ENCODE assay signal across 10 cellular contexts in genomic region chr1:32886012-32886827, GRCh38. TPM values are rescaled to one million over a fixed set of nuclear protein-coding genes. Genes with fewer than 3 reads are reported as not detected.
A peak's percentile ranks its signal among the peaks of the same experiment; 100 is the strongest.
DNase-seq lines count a peak whose midpoint lies in the region; ATAC-seq and TF ChIP-seq lines count a peak whose summit lies in the region.
"Had no signal": no experiment of that assay in that cellular context is flagged by ENCODE, and none has a peak within 500 bp of the region (broad histone marks: within the 10 kb centered on the region; RNA-seq: fewer than 3 reads in every experiment).

Gene HPCA, plus strand, starts transcription at chr1:32886491. Its CDS starts 2,408 bp downstream, at chr1:32888899.

- peak; percentile 85 for ATAC-seq in activated naive CD8-positive, alpha-beta T cell treated with anti-CD3 and anti-CD28 coated beads, Interleukin-2, amount 10 ng/mL, durations not matched to agents 7 days and 5 days (ENCODE audit: low read depth)
- ATAC-seq in GM18502 (IDR thresholded peaks at IDR 0.05; ENCODE audit: poor library complexity, unreplicated experiment), result no peak

- POLR2A ChIA-PET in activated naive CD8-positive, alpha-beta T cell treated with anti-CD3 and anti-CD28 coated beads, Interleukin-2, amount 10 ng/mL, durations not matched to agents 7 days and 5 days (lab: Charles Lee), result interaction anchor here (0.6 kb wide), 1 partner anchor 243 kb away, joined by 3 read pairs; no protein-coding TSS in a partner anchor

- DNase-seq in NCI-H146 (lab: John Stamatoyannopoulos, UW), result peak; percentile 19
- DNase-seq in NCI-H146 treated with DMSO at 0.1 percent for 48 hours (lab: John Stamatoyannopoulos, UW; ENCODE audit: unreplicated experiment), result no peak
- peak; percentile 29 for DNase-seq in NCI-H1694 treated with DMSO at 0.1 percent for 48 hours (lab: John Stamatoyannopoulos, UW)
- peak; percentile 82 for DNase-seq in activated naive CD8-positive, alpha-beta T cell treated with anti-CD3 and anti-CD28 coated beads, Interleukin-2, amount 10 ng/mL, durations not matched to agents 7 days and 5 days
- peak; percentile 83 for DNase-seq in hepatic stellate cell (ENCODE audit: low spot score)
- peak; percentile 31 to 58 for DNase-seq in stimulated activated CD4-positive, alpha-beta T cell treated with anti-CD3 and anti-CD28 coated beads, Interleukin-2, amount 100 ng/mL, for 24 hours
- no peak for DNase-seq in lower leg skin (ENCODE audit: low spot score in 2 of 2)

- H3K9me3 Mint-ChIP-seq in activated naive CD8-positive, alpha-beta T cell treated with anti-CD3 and anti-CD28 coated beads, Interleukin-2, amount 10 ng/mL, durations not matched to agents 7 days and 5 days, result no peaks in the 10 kb centered on the region

- intact Hi-C loops in lower leg skin (cut with DNase I; ENCODE audit: low total_unique reads), result no loop called here

- H3K4me3 ChIP-seq in lower leg skin (ENCODE audit: low read depth, poor library complexity, severe bottlenecking), result no peak within 1 kb of the TSS
- H3K4me3 ChIP-seq: BLaER1 treated with 17β-estradiol and CSF1 and Interleukin-3, amounts not matched to agents 10 nM and 100 nM had no signal

- no peaks in the 10 kb centered on the region for H3K36me3 Mint-ChIP-seq in activated naive CD8-positive, alpha-beta T cell treated with anti-CD3 and anti-CD28 coated beads, Interleukin-2, amount 10 ng/mL, durations not matched to agents 7 days and 5 days

- no peak within 1 kb of the TSS for H3K27ac Mint-ChIP-seq in activated naive CD8-positive, alpha-beta T cell treated with anti-CD3 and anti-CD28 coated beads, Interleukin-2, amount 10 ng/mL, durations not matched to agents 7 days and 5 days

- TF ChIP-seq CTCF in lower leg skin (IDR thresholded peaks at IDR 0.05), result no peak

- no peak for TF ChIP-seq POLR2A in lower leg skin (IDR thresholded peaks at IDR 0.05)

- no peaks in the 10 kb centered on the region for H3K4me1 Mint-ChIP-seq in activated naive CD8-positive, alpha-beta T cell treated with anti-CD3 and anti-CD28 coated beads, Interleukin-2, amount 10 ng/mL, durations not matched to agents 7 days and 5 days

- WGBS in lower leg skin, 2 donors, result 1 to 4% methylated on average over 23 to 28 of the region's 79 CpGs

- H3K4me3 Mint-ChIP-seq in activated naive CD8-positive, alpha-beta T cell treated with anti-CD3 and anti-CD28 coated beads, Interleukin-2, amount 10 ng/mL, durations not matched to agents 7 days and 5 days, result no peak within 1 kb of the TSS

- peaks cover 68% of the 10 kb centered on the region for H3K27me3 Mint-ChIP-seq in activated naive CD8-positive, alpha-beta T cell treated with anti-CD3 and anti-CD28 coated beads, Interleukin-2, amount 10 ng/mL, durations not matched to agents 7 days and 5 days

RNA-seq across cellular contexts. Expression of gene HPCA, which starts in this region (rescaled TPM):
- total RNA-seq in activated naive CD8-positive, alpha-beta T cell treated with anti-CD3 and anti-CD28 coated beads, Interleukin-2, amount 10 ng/mL, durations not matched to agents 7 days and 5 days, result under 1 TPM in 1 of 2 experiments, not detected in 1; 0.40 TPM
- under 1 TPM in 1 of 4 donors, not detected in 3; 0.19 TPM for total RNA-seq in lower leg skin
- total RNA-seq: urinary bladder had no signal

Comparison
In these comparisons a context has a peak if more than half of its experiments do, and no peak if none do; other contexts are left out.
1. DNase-seq: peak in NCI-H146 (single experiment), NCI-H1694 treated with DMSO at 0.1 percent for 48 hours (single experiment), hepatic stellate cell (single experiment) and stimulated activated CD4-positive, alpha-beta T cell treated with anti-CD3 and anti-CD28 coated beads, Interleukin-2, amount 100 ng/mL, for 24 hours (2 of 2); none in NCI-H146 treated with DMSO at 0.1 percent for 48 hours (single experiment) and lower leg skin (0 of 2).
2. Peak in DNase-seq and ATAC-seq in activated naive CD8-positive, alpha-beta T cell treated with anti-CD3 and anti-CD28 coated beads, Interleukin-2, amount 10 ng/mL, durations not matched to agents 7 days and 5 days; RNA of the gene not detected or under 1 TPM.